In the genomic region with DNA sequence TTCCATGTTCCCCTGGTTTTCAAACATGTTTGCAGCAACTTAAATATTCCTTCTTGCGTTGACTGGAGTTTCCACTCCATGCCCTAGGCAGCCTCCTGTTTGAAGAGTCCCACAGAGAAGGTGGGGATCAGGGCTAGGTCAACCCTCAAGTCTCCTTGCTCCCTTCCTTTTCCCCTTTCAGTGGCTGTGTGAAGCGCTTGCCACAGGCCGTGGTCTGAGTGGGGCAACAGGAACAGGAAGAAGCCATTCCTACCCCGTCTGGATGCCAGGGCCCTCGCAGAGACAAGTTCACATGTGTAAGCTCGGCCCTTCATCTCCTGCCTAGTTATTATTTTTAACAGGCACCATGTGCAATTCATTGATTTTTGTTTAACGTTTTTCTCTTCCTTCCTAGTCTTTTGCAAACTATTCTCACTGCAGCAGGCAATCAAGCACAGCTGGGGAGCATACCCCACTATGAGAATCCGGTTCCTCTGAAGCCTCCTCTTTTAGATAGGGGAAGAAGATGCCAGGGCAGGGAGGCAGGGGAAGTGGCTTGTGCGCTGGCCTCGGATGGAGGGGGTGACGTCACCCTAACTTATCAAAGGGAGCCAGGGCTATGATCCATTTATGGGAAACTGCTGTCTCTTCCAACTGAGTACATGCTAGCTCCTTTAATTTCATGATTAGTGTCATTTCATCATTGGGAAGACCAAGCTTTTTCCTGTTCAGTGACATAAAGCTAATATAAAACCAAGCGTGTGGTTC, we compare ENCODE assay signal across 13 cellular contexts.
DNase-seq lines count a peak whose midpoint lies in the region; ATAC-seq, FAIRE-seq and TF ChIP-seq lines count a peak whose summit lies in the region.
"Had no signal": no experiment of that assay in that cellular context is flagged by ENCODE, and none has a peak within 500 bp of the region (broad histone marks: within the 10 kb centered on the region; RNA-seq: fewer than 3 reads in every experiment).

No MANE protein-coding gene starts in this region.

- TF ChIP-seq CTCF in heart right ventricle (IDR thresholded peaks at IDR 0.05) = no peak

- no peaks in the 10 kb centered on the region for H4K20me1 ChIP-seq in GM23248 (ENCODE audit: insufficient read depth)

- peak; percentile 10 for DNase-seq in A172 (ENCODE audit: low spot score)
- DNase-seq in GM23248 = peak; percentile 64
- DNase-seq in OCI-M2 (lab: John Stamatoyannopoulos, UW; ENCODE audit: unreplicated experiment) = peak; percentile 16
- peak; percentile 21 to 24 for DNase-seq in heart right ventricle
- no peak for DNase-seq in H54 (ENCODE audit: insufficient read length, low spot score)
- DNase-seq in NCI-H2081 treated with DMSO at 0.1 percent for 48 hours (lab: John Stamatoyannopoulos, UW) = no peak
- no peak for DNase-seq in SK-N-DZ (ENCODE audit: low spot score)
- DNase-seq: activated naive CD4-positive, alpha-beta T cell treated with anti-CD3 and anti-CD28 coated beads for 36 hours; caudate nucleus; DMS79 treated with DMSO at 0.1 percent for 48 hours; NCI-H1105 treated with DMSO at 0.1 percent for 48 hours; NCI-H82 had no signal

- H3F3A ChIP-seq in GM23248 (ENCODE audit: insufficient read depth) = no peaks in the 10 kb centered on the region

- no peak overlapping the region for H2AFZ ChIP-seq in GM23248

- 25 to 26% methylated on average over 12 of the region's 12 CpGs for WGBS in GM23248 (ENCODE audit: low coverage in 1 of 2, low lambda C conversion rate in 2 of 2, missing lambda C conversion rate in 2 of 2), 2 experiments
- WGBS in heart right ventricle, 2 donors = 62 to 70% methylated on average over 12 of the region's 12 CpGs

- no peak for FAIRE-seq in H54 (lab: Jason Lieb, UNC)

- no peaks in the 10 kb centered on the region for H3K9me3 ChIP-seq in GM23248 (ENCODE audit: low read depth)
- H3K9me3 ChIP-seq in heart right ventricle = no peaks in the 10 kb centered on the region

- no peak overlapping the region for H3K4me2 ChIP-seq in GM23248 (ENCODE audit: unreplicated experiment)

- in situ Hi-C loops in GM23248 (cut with MboI) = no loop called here

- TF ChIP-seq POLR2A in H54 (IDR thresholded peaks at IDR 0.05; ENCODE audit: low read depth, low read length) = no peak

- no peaks in the 10 kb centered on the region for H3K36me3 ChIP-seq in GM23248 (ENCODE audit: low read depth)
- no peaks in the 10 kb centered on the region for H3K36me3 ChIP-seq in heart right ventricle

- H3K79me2 ChIP-seq in GM23248 (ENCODE audit: insufficient read depth) = no peaks in the 10 kb centered on the region

- H3K4me1 ChIP-seq in GM23248 (ENCODE audit: insufficient read depth) (no peaks in the 10 kb centered on the region), heart right ventricle (peaks cover 0 to 3% (median 0%) of the 10 kb centered on the region in 9 donors)

- no peaks in the 10 kb centered on the region for H3K27me3 ChIP-seq in GM23248 (replicated peaks; ENCODE audit: insufficient read depth)
- peaks cover 0 to 7% (median 0%) of the 10 kb centered on the region in 7 donors for H3K27me3 ChIP-seq in heart right ventricle

- H3K4me3 ChIP-seq in GM23248 (no peak overlapping the region), heart right ventricle (no peak overlapping the region)

- H3K9me2 ChIP-seq in GM23248 (ENCODE audit: insufficient read depth) = no peaks in the 10 kb centered on the region

- H3K9ac ChIP-seq in GM23248 = no peak overlapping the region

- ATAC-seq in heart right ventricle = peak in 5 of 8 donors; percentile 37 to 83 (median 49)
- ATAC-seq in HG02798 (IDR thresholded peaks at IDR 0.05; ENCODE audit: poor library complexity, unreplicated experiment) = no peak

- intact Hi-C loops in heart right ventricle (cut with DNase I) = no loop called here

- H3K27ac ChIP-seq in GM23248 (no peak overlapping the region), heart right ventricle (peak overlapping the region in 1 of 10 donors; percentile 12)

Comparison
In these comparisons a context has a peak if more than half of its experiments do, and no peak if none do; other contexts are left out.
1. DNase-seq: peak in A172 (single experiment), GM23248 (single experiment), OCI-M2 (single experiment) and heart right ventricle (2 of 2); none in H54 (single experiment), NCI-H2081 treated with DMSO at 0.1 percent for 48 hours (single experiment) and SK-N-DZ (single experiment).